16 cellular contexts compared by ENCODE assay signal in the genomic region with DNA sequence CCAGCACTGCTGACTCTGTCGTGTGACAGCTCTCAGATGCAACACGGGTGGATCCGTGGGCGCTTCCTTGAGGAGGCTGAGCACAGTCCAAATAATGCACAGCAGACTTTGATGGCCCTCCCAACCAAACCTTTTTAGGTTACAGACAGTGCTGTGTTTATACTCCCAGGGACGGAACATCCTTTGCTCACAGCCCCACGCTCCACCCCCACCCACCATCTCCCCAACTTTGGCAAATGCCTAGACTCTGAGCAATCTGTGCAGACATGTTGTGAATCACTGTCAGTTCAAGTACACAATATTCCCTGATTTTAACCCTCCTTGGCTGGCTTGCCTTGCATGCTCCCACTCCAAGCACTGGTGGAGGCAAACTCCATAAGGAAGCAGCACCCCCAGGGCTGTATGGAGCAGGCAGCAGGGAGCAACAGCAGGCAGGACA.
DNase-seq lines count a peak whose midpoint lies in the region; ATAC-seq, FAIRE-seq and TF ChIP-seq lines count a peak whose summit lies in the region.
"Had no signal": no experiment of that assay in that cellular context is flagged by ENCODE, and none has a peak within 500 bp of the region (broad histone marks: within the 10 kb centered on the region; RNA-seq: fewer than 3 reads in every experiment).

No MANE protein-coding gene starts in this region.

- FAIRE-seq in GM12892 (lab: Jason Lieb, UNC): no peak

- H2BK5ac ChIP-seq in neuronal stem cell (ENCODE audit: low read length): no peak overlapping the region

- TF ChIP-seq POLR2A in GM12892 (IDR thresholded peaks at IDR 0.05; ENCODE audit: low read depth, low read length): no peak

- H2BK15ac ChIP-seq in neuronal stem cell (ENCODE audit: low read length): no peak overlapping the region

- H3K4ac ChIP-seq in neuronal stem cell (ENCODE audit: low read length): no peak overlapping the region

- no peak overlapping the region for H3K4me2 ChIP-seq in neuronal stem cell (ENCODE audit: insufficient read depth, low read length, poor library complexity, severe bottlenecking)

- H2BK12ac ChIP-seq in neuronal stem cell (ENCODE audit: low read length): no peak overlapping the region

- TF ChIP-seq CTCF in fibroblast of villous mesenchyme (IDR thresholded peaks at IDR 0.05; ENCODE audit: insufficient read depth, low read depth, low read length): no peak

- H2BK120ac ChIP-seq in neuronal stem cell (ENCODE audit: low read depth, low read length): no peak overlapping the region

- ATAC-seq in SK-N-SH treated with all-trans-retinoic acid at 6 μM for 48 hours (peak; percentile 34; the same call in 2 of the 3 replicates), GM21786 (IDR thresholded peaks at IDR 0.05; ENCODE audit: unreplicated experiment) (no peak)
- ATAC-seq: activated CD8-positive, alpha-beta T cell treated with anti-CD3 and anti-CD28 coated beads, Interleukin-2, amount 10 ng/mL, durations not matched to agents 7 days and 5 days; esophagus mucosa had no signal

- no peak overlapping the region for H3K14ac ChIP-seq in neuronal stem cell (ENCODE audit: low read length)

- H2AFZ ChIP-seq in neuronal stem cell (ENCODE audit: low read length): no peak overlapping the region

- no peaks in the 10 kb centered on the region for H3K27me3 ChIP-seq in neuronal stem cell (ENCODE audit: control insufficient read depth in 3 of 3, insufficient read depth in 3 of 3, low read depth in 1 of 3, low read length in 3 of 3)

- no peaks in the 10 kb centered on the region for H3K79me1 ChIP-seq in neuronal stem cell (ENCODE audit: low read depth, low read length)

- peaks cover 0 to 7% of the 10 kb centered on the region in 2 donors for H3K9me3 ChIP-seq in neuronal stem cell (replicated peaks in 1 of 2; ENCODE audit: control insufficient read depth in 2 of 2, insufficient read depth in 1 of 2, low read depth in 1 of 2, low read length in 2 of 2)

- no peak overlapping the region for H3K27ac ChIP-seq in neuronal stem cell (replicated peaks; ENCODE audit: low read length)

- no peak overlapping the region for H3K4me3 ChIP-seq in fibroblast of villous mesenchyme (ENCODE audit: low read depth, low read length)
- H3K4me3 ChIP-seq in neuronal stem cell (ENCODE audit: low read length in 2 of 2): no peak overlapping the region

- H3K18ac ChIP-seq in neuronal stem cell (ENCODE audit: low read length): peak overlapping the region; percentile 16

- H3K9ac ChIP-seq in neuronal stem cell (ENCODE audit: low read depth, low read length, poor library complexity): no peak overlapping the region

- intact Hi-C loops in posterior vena cava (cut with DNase I): no loop called here

- peak overlapping the region; percentile 12 for H2AK5ac ChIP-seq in neuronal stem cell (ENCODE audit: low read depth, low read length)

- no peak overlapping the region for H4K8ac ChIP-seq in neuronal stem cell (ENCODE audit: low read depth, low read length)

- no CpG with 5 or more reads among the region's 6 CpGs for WGBS in neuronal stem cell (ENCODE audit: extremely low coverage in 2 of 2, insufficient read length in 2 of 2, insufficient replicate concordance in 1 of 2), 2 donors

- H3K23ac ChIP-seq in neuronal stem cell (ENCODE audit: low read depth, low read length, poor library complexity): no peak overlapping the region

- H3K4me1 ChIP-seq in neuronal stem cell (ENCODE audit: control insufficient read depth in 2 of 2, insufficient read depth in 1 of 2, low read depth in 1 of 2, low read length in 2 of 2): peaks cover 0 to 7% of the 10 kb centered on the region in 2 donors

- H3K36me3 ChIP-seq in neuronal stem cell (replicated peaks in 1 of 2; ENCODE audit: control insufficient read depth in 2 of 2, insufficient read depth in 2 of 2, low read length in 2 of 2): no peaks in the 10 kb centered on the region

- H4K91ac ChIP-seq in neuronal stem cell (ENCODE audit: low read depth, low read length, poor library complexity): no peak overlapping the region

- DNase-seq in AG08395 (ENCODE audit: low spot score) (peak; percentile 29), fibroblast of villous mesenchyme (ENCODE audit: low read depth) (peak; percentile 72), neuronal stem cell (ENCODE audit: low spot score) (no peak), NCI-H2081 treated with DMSO at 0.1 percent for 48 hours (lab: John Stamatoyannopoulos, UW) (no peak), GM12892 (ENCODE audit: insufficient read length) (no peak), posterior vena cava (ENCODE audit: low spot score) (no peak)
- DNase-seq: ACHN; activated CD8-positive, alpha-beta T cell treated with anti-CD3 and anti-CD28 coated beads, Interleukin-2, amount 10 ng/mL, durations not matched to agents 7 days and 5 days; activated naive CD4-positive, alpha-beta T cell treated with Interleukin-2 at 50 U/mL for 16 hours; DMS79; NCI-H1105 treated with DMSO at 0.1 percent for 48 hours; NCI-H446 treated with DMSO at 0.1 percent for 48 hours; T1000 had no signal

TF ChIP-seq in SK-N-SH treated with all-trans-retinoic acid at 6 μM for 48 hours, 23 proteins besides CTCF, POLR2A, EP300 and RAD21:
- TF ChIP-seq SNAI2 (CRISPR knock-in tag; IDR thresholded peaks at IDR 0.05): no peak

Comparison
In these comparisons a context has a peak if more than half of its experiments do, and no peak if none do; other contexts are left out.
1. DNase-seq: peak in AG08395 (single experiment) and fibroblast of villous mesenchyme (single experiment); none in neuronal stem cell (single experiment), NCI-H2081 treated with DMSO at 0.1 percent for 48 hours (single experiment), GM12892 (single experiment) and posterior vena cava (single experiment).